ENCODE assay signal across 8 cellular contexts in the genomic region with DNA sequence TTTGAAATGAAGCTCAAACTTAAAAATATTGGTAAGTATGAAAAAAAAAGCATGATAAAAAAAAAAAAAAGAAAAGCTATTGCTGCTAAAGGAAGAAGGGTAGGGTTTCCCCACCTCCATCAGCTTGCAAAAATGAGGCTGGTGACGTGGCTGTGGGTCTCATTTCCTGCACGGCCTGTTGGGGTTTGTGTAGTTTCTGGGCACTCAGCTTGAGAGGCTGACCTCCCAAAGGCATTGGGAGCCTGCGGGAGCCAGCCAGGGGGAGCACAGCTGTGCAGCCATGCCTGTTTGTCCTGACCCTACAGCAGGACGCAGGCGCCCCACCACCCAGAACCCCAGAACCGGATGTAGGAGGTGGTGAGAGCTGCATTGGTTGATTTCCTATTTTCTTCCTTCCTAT. TPM values are rescaled to one million over a fixed set of nuclear protein-coding genes. Genes with fewer than 3 reads are reported as not detected.
DNase-seq lines count a peak whose midpoint lies in the region; ATAC-seq and TF ChIP-seq lines count a peak whose summit lies in the region.

No MANE protein-coding gene starts in this region.

- TF ChIP-seq CTCF in DOHH2 (IDR thresholded peaks at IDR 0.05; ENCODE audit: low read depth, low read length, poor library complexity, severe bottlenecking), result no peak

- H4K20me1 ChIP-seq in DOHH2 (ENCODE audit: control insufficient read depth, insufficient read depth, low read depth, low read length), result no peaks in the 10 kb centered on the region
- no peaks in the 10 kb centered on the region for H4K20me1 ChIP-seq in GM23248 (ENCODE audit: insufficient read depth)

- no peak overlapping the region for H2AFZ ChIP-seq in GM23248

- peak; percentile 85 for ATAC-seq in GM21576 (IDR thresholded peaks at IDR 0.05; ENCODE audit: unreplicated experiment)

- H3F3A ChIP-seq in DOHH2 (ENCODE audit: control insufficient read depth, insufficient read depth) (peaks cover 10% of the 10 kb centered on the region), GM23248 (ENCODE audit: insufficient read depth) (no peaks in the 10 kb centered on the region)

- H3K4me3 ChIP-seq in DOHH2 (ENCODE audit: low read length), result no peak overlapping the region
- H3K4me3 ChIP-seq in GM23248, result no peak overlapping the region

- H3K9me3 ChIP-seq in DOHH2 (ENCODE audit: control insufficient read depth, insufficient read depth, low read length), result peaks cover 3% of the 10 kb centered on the region
- H3K9me3 ChIP-seq in GM23248 (ENCODE audit: low read depth), result no peaks in the 10 kb centered on the region

- WGBS in GM23248 (ENCODE audit: low coverage in 1 of 2, low lambda C conversion rate in 2 of 2, missing lambda C conversion rate in 2 of 2), 2 experiments, result 43 to 47% methylated on average over 6 of the region's 6 CpGs

- H3K27me3 ChIP-seq in DOHH2 (ENCODE audit: control insufficient read depth, low read length), result no peaks in the 10 kb centered on the region
- H3K27me3 ChIP-seq in GM23248 (replicated peaks; ENCODE audit: insufficient read depth), result no peaks in the 10 kb centered on the region

- DNase-seq in NOMO-1 treated with DMSO at 0.1 percent for 48 hours (lab: John Stamatoyannopoulos, UW; ENCODE audit: unreplicated experiment) (peak; percentile 70), NCI-H524 treated with DMSO at 0.1 percent for 48 hours (lab: John Stamatoyannopoulos, UW) (no peak), GM23248 (no peak), SW480 (ENCODE audit: low spot score) (no peak)
- peak; percentile 63 for DNase-seq in activated gamma-delta T cell treated with anti-CD3 and anti-CD28 coated beads, Interleukin-2, amount 50 U/mL, for 16 hours (ENCODE audit: low read depth)
- peak; percentile 53 to 62 (median 55) for DNase-seq in stimulated activated CD4-positive, alpha-beta T cell treated with anti-CD3 and anti-CD28 coated beads, Interleukin-12 subunit alpha, Interleukin-12 subunit beta, amount 100 ng/mL, for 48 hours (ENCODE audit: low read depth in 2 of 3, low spot score in 1 of 3)

- no peak overlapping the region for H3K9ac ChIP-seq in GM23248

- H3K4me2 ChIP-seq in DOHH2 (ENCODE audit: low read length) (peak overlapping the region; percentile 29), GM23248 (ENCODE audit: unreplicated experiment) (no peak overlapping the region)

- H3K4me1 ChIP-seq in DOHH2 (ENCODE audit: control insufficient read depth, low read length) (peaks cover 42% of the 10 kb centered on the region), GM23248 (ENCODE audit: insufficient read depth) (no peaks in the 10 kb centered on the region)

- in situ Hi-C loops in GM23248 (cut with MboI), result no loop called here

- H3K9me2 ChIP-seq in DOHH2 (replicated peaks; ENCODE audit: control insufficient read depth, low read length) (no peaks in the 10 kb centered on the region), GM23248 (ENCODE audit: insufficient read depth) (no peaks in the 10 kb centered on the region)

- no peaks in the 10 kb centered on the region for H3K36me3 ChIP-seq in DOHH2 (ENCODE audit: control insufficient read depth, low read length)
- H3K36me3 ChIP-seq in GM23248 (ENCODE audit: low read depth), result no peaks in the 10 kb centered on the region

- no peaks in the 10 kb centered on the region for H3K79me2 ChIP-seq in DOHH2 (ENCODE audit: control insufficient read depth, low read length)
- H3K79me2 ChIP-seq in GM23248 (ENCODE audit: insufficient read depth), result no peaks in the 10 kb centered on the region

- H3K27ac ChIP-seq in DOHH2 (ENCODE audit: low read depth, low read length) (peak overlapping the region; percentile 34), GM23248 (no peak overlapping the region)

RNA-seq across cellular contexts. Expression of gene CARD11, which starts 48.8 kb away (rescaled TPM):
- total RNA-seq in GM23248 (2014; rRNA removed; shearing (Covaris generic)), result not detected in 2 replicates
- not detected in 2 replicates for polyA plus RNA-seq in GM23248 (2016; fragmentation: Nextera tagmentation; extraction: Ambion mirVana)

Comparison
In these comparisons a context has a peak if more than half of its experiments do, and no peak if none do; other contexts are left out.
1. DNase-seq: peak in NOMO-1 treated with DMSO at 0.1 percent for 48 hours (single experiment), activated gamma-delta T cell treated with anti-CD3 and anti-CD28 coated beads, Interleukin-2, amount 50 U/mL, for 16 hours (single experiment) and stimulated activated CD4-positive, alpha-beta T cell treated with anti-CD3 and anti-CD28 coated beads, Interleukin-12 subunit alpha, Interleukin-12 subunit beta, amount 100 ng/mL, for 48 hours (3 of 3); none in NCI-H524 treated with DMSO at 0.1 percent for 48 hours (single experiment), GM23248 (single experiment) and SW480 (single experiment).